In the genomic region with DNA sequence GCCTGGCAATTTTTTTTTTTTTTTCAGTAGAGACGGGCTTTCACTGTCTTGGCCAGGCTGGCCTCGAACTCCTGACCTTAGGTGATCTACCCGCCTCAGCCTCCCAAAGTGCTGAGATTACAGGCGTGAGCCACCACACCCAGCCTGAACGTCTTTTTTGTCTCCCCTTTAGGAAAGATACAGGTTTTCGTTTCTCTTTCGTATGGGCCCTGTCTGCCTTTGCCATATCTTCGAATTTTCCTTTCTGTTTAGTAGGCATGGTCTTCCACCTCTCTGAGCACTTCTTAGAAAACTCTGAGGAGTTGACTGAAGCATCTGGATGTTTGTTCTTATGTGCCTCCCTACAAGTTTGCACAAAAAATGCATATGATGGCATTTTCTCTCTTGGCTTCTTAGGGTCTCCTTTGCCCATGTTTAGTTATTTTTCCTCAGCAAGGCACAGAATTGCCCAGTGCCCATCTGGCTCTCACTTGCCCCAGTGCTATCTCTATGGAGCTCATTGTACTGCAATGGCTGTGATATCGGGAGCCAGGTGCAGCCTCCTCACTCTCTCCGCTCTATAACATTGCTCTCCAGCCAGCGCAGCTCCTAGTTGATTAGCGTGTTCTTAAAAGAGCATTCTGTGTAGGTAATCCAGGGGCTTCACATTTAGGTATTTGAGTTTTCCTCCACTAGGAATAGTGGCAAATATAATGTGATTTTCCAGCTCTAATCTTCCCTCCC, we compare ENCODE assay signal across 13 cellular contexts. TPM values are rescaled to one million over a fixed set of nuclear protein-coding genes. Genes with fewer than 3 reads are reported as not detected.
DNase-seq lines count a peak whose midpoint lies in the region; ATAC-seq, FAIRE-seq and TF ChIP-seq lines count a peak whose summit lies in the region.
"Had no signal": no experiment of that assay in that cellular context is flagged by ENCODE, and none has a peak within 500 bp of the region (broad histone marks: within the 10 kb centered on the region; RNA-seq: fewer than 3 reads in every experiment).

No MANE protein-coding gene starts in this region.

- no peak overlapping the region for H2AFZ ChIP-seq in HepG2 (ENCODE audit: low read length)

- H3K27ac Mint-ChIP-seq in CD4-positive, CD25-positive, alpha-beta regulatory T cell: peak overlapping the region in 2 of 3 donors; percentile 11 to 16
- no peak overlapping the region for H3K27ac Mint-ChIP-seq in glutamatergic neuron (ENCODE audit: unreplicated experiment)

- in situ Hi-C loops in HepG2 (cut with HindIII; ENCODE audit: extremely low pct_ligation_motif_present, low pct_unique_long_range_greater_than_20kb): loop anchor here (5.0 kb wide), 1 partner anchor 36 kb away; no protein-coding TSS in a partner anchor

- no peak overlapping the region for H3K4me3 ChIP-seq in CD4-positive, CD25-positive, alpha-beta regulatory T cell (ENCODE audit: low read depth, low read length)
- H3K4me3 ChIP-seq in HepG2 (replicated peaks in 1 of 3; ENCODE audit: insufficient read depth in 1 of 3, low read depth in 2 of 3, low read length in 3 of 3): no peak overlapping the region
- H3K4me3 ChIP-seq in spleen: peak overlapping the region in 1 of 8 donors; percentile 17
- H3K4me3 ChIP-seq: mucosa of descending colon had no signal

- no peaks in the 10 kb centered on the region for H3K9me3 ChIP-seq in CD4-positive, CD25-positive, alpha-beta regulatory T cell (ENCODE audit: control insufficient read depth in 2 of 2, low read length in 2 of 2)
- H3K9me3 ChIP-seq in HepG2 (ENCODE audit: low read length) (no peaks in the 10 kb centered on the region), spleen (no peaks in the 10 kb centered on the region)
- H3K9me3 ChIP-seq: mucosa of descending colon had no signal

- no peak for ATAC-seq in CD4-positive, CD25-positive, alpha-beta regulatory T cell (ENCODE audit: low read depth in 2 of 2)
- ATAC-seq in HepG2 (peak; percentile 4), GM19023 (IDR thresholded peaks at IDR 0.05; ENCODE audit: unreplicated experiment) (no peak), GM21786 (IDR thresholded peaks at IDR 0.05; ENCODE audit: unreplicated experiment) (no peak)
- ATAC-seq: Panc1 had no signal

- TSS peak; percentile 64 for BruUV-seq in HepG2 (replicated peaks; lab: Mats Ljungman, UMichigan)

- peaks cover 2% of the 10 kb centered on the region for H3K79me2 ChIP-seq in HepG2 (ENCODE audit: insufficient read depth, low read length)

- no peak for FAIRE-seq in HepG2 (lab: Jason Lieb, UNC)

- H4K20me1 ChIP-seq in HepG2 (ENCODE audit: insufficient read depth, low read length): no peaks in the 10 kb centered on the region

- CTCF ChIA-PET in HepG2 (lab: Yijun Ruan, JAX; ENCODE audit: low intra/inter-chr PET ratio, low total read pairs): no interaction called here

- H3K36me3 ChIP-seq in CD4-positive, CD25-positive, alpha-beta regulatory T cell (ENCODE audit: control insufficient read depth, insufficient read depth, low read length): peaks cover 14% of the 10 kb centered on the region
- H3K36me3 ChIP-seq in HepG2 (replicated peaks in 1 of 2; ENCODE audit: control insufficient read depth in 1 of 2, insufficient read depth in 2 of 2, low read length in 2 of 2) (peaks cover 0 to 1% of the 10 kb centered on the region in 2 experiments; a peak in 1 of 5 replicates), spleen (peaks cover 0 to 38% (median 0%) of the 10 kb centered on the region in 6 donors)

- no peak overlapping the region for H3K27ac ChIP-seq in CD4-positive, CD25-positive, alpha-beta regulatory T cell (ENCODE audit: insufficient read depth, low read length, poor library complexity, severe bottlenecking)
- H3K27ac ChIP-seq in caudate nucleus (ENCODE audit: low read depth, low read length) (peak overlapping the region; percentile 48), HepG2 (ENCODE audit: extremely low read length, insufficient read depth, low read length) (peak overlapping the region; percentile 90), spleen (peak overlapping the region; percentile 43 to 91 (median 84))

- no peak for DNase-seq in CD4-positive, CD25-positive, alpha-beta regulatory T cell
- no peak for DNase-seq in caudate nucleus (lab: John Stamatoyannopoulos, UW)
- DNase-seq in HepG2 (ENCODE audit: low spot score): no peak
- DNase-seq in spleen: no peak
- no peak for DNase-seq in glutamatergic neuron
- DNase-seq in erythroblast (lab: John Stamatoyannopoulos, UW): no peak
- DNase-seq: activated CD4-positive, alpha-beta T cell treated with anti-CD3 and anti-CD28 coated beads for 1 hour; DND-41; mucosa of descending colon; NCI-H1105 had no signal

- H3K4me3 Mint-ChIP-seq in CD4-positive, CD25-positive, alpha-beta regulatory T cell: no peak overlapping the region
- H3K4me3 Mint-ChIP-seq in glutamatergic neuron (ENCODE audit: unreplicated experiment): no peak overlapping the region

- TF ChIP-seq CTCF in HepG2 (CRISPR knock-in tag; IDR thresholded peaks at IDR 0.05) (no peak), spleen (IDR thresholded peaks at IDR 0.05 in 8 of 11, conservative IDR thresholded peaks at IDR 0.05 in 3 of 11) (no peak), glutamatergic neuron (IDR thresholded peaks at IDR 0.05; ENCODE audit: partially characterized antibody, unreplicated experiment) (no peak)

- no peak for TF ChIP-seq RAD21 in HepG2 (CRISPR knock-in tag; IDR thresholded peaks at IDR 0.05)

- H3K4me2 ChIP-seq in HepG2 (ENCODE audit: low read depth, low read length): peak overlapping the region; percentile 72

- H3K9ac ChIP-seq in HepG2 (ENCODE audit: insufficient read depth, low read depth, low read length): peak overlapping the region; percentile 58

- 88% methylated on average over 12 of the region's 12 CpGs for WGBS in HepG2 (ENCODE audit: low lambda C conversion rate)
- 78 to 83% (median 80%) methylated on average over 12 of the region's 12 CpGs for WGBS in spleen, 5 donors

- intact Hi-C loops in HepG2 (cut with micrococcal nuclease; ENCODE audit: unreplicated experiment) (no loop called here), spleen (cut with DNase I; ENCODE audit: low total_unique reads) (no loop called here)

- no peaks in the 10 kb centered on the region for H3K27me3 Mint-ChIP-seq in CD4-positive, CD25-positive, alpha-beta regulatory T cell
- no peaks in the 10 kb centered on the region for H3K27me3 Mint-ChIP-seq in glutamatergic neuron (ENCODE audit: unreplicated experiment)

- H3K27me3 ChIP-seq in CD4-positive, CD25-positive, alpha-beta regulatory T cell (ENCODE audit: control insufficient read depth, insufficient read depth, low read length): no peaks in the 10 kb centered on the region
- H3K27me3 ChIP-seq in HepG2 (ENCODE audit: control insufficient read depth in 1 of 2, insufficient read depth in 2 of 2, low read length in 2 of 2) (no peaks in the 10 kb centered on the region), spleen (replicated peaks in 1 of 7) (no peaks in the 10 kb centered on the region)

- TF ChIP-seq EP300 in HepG2 (IDR thresholded peaks at IDR 0.05; ENCODE audit: low read depth in 2 of 2, low read length in 2 of 2) (no peak), HepG2 (CRISPR knock-in tag; IDR thresholded peaks at IDR 0.05; ENCODE audit: borderline replicate concordance) (no peak)

- TF ChIP-seq POLR2A in HepG2 (IDR thresholded peaks at IDR 0.05; ENCODE audit: insufficient read depth in 1 of 2, low read depth in 2 of 2, low read length in 2 of 2) (no peak), spleen (IDR thresholded peaks at IDR 0.05) (no peak), erythroblast (IDR thresholded peaks at IDR 0.05; ENCODE audit: low read length) (no peak)

- no peaks in the 10 kb centered on the region for H3K9me3 Mint-ChIP-seq in CD4-positive, CD25-positive, alpha-beta regulatory T cell
- peaks cover 2% of the 10 kb centered on the region for H3K9me3 Mint-ChIP-seq in glutamatergic neuron (ENCODE audit: unreplicated experiment)

- peaks cover 18 to 32% (median 31%) of the 10 kb centered on the region in 4 donors for H3K4me1 Mint-ChIP-seq in CD4-positive, CD25-positive, alpha-beta regulatory T cell
- H3K4me1 Mint-ChIP-seq in glutamatergic neuron (ENCODE audit: low read depth, unreplicated experiment): peaks cover 10% of the 10 kb centered on the region

- H3K36me3 Mint-ChIP-seq in CD4-positive, CD25-positive, alpha-beta regulatory T cell: peaks cover 33% of the 10 kb centered on the region
- H3K36me3 Mint-ChIP-seq in glutamatergic neuron (ENCODE audit: unreplicated experiment): peaks cover 1% of the 10 kb centered on the region

- POLR2A ChIA-PET in HepG2 (lab: Yijun Ruan, JAX): interaction anchor here (0.8 to 5.6 kb wide), 7 partner anchors 8 to 48 kb away, joined by 3 to 45 read pairs (median 4); a partner anchor contains a TSS

- H3K4me1 ChIP-seq in CD4-positive, CD25-positive, alpha-beta regulatory T cell (ENCODE audit: control insufficient read depth, insufficient read depth, low read length, poor library complexity, severe bottlenecking): no peaks in the 10 kb centered on the region
- peaks cover 100% of the 10 kb centered on the region for H3K4me1 ChIP-seq in HepG2 (ENCODE audit: insufficient read depth, low read length)
- peaks cover 62 to 100% (median 89%) of the 10 kb centered on the region in 6 donors for H3K4me1 ChIP-seq in spleen

RNA-seq across cellular contexts. Expression of a gene that starts 48.0 kb away (rescaled TPM):
- 67.8 TPM for total RNA-seq in CD4-positive, CD25-positive, alpha-beta regulatory T cell
- 10 to 100 TPM; 18.7 to 30.2 (median 21.2) TPM for polyA plus RNA-seq in CD4-positive, CD25-positive, alpha-beta regulatory T cell
- 12.2 and 22.4 TPM in 2 replicates for total RNA-seq in HepG2 (2016; rRNA removed; fragmentation: Illumina TruSeq; extraction: Trizol)
- total RNA-seq in HepG2 (2016; cell fraction: cytosol; rRNA removed; fragmentation: Illumina TruSeq; extraction: Trizol; ENCODE audit: low read depth): 15.9 and 19.0 TPM in 2 replicates
- total RNA-seq in HepG2 (2016; cell fraction: insoluble cytoplasmic fraction; rRNA removed; fragmentation: Illumina TruSeq; extraction: Trizol): 10.3 and 18.8 TPM in 2 replicates
- 6.0 and 7.4 TPM in 2 replicates for total RNA-seq in HepG2 (2016; cell fraction: membrane; rRNA removed; fragmentation: Illumina TruSeq; extraction: Trizol)
- 23.2 and 26.5 TPM in 2 replicates for total RNA-seq in HepG2 (2016; cell fraction: nucleus; rRNA removed; fragmentation: Illumina TruSeq; extraction: Trizol)
- polyA plus RNA-seq in HepG2 (2011; rRNA removed): 14.8 and 16.9 TPM in 2 replicates
- 11.8 and 13.6 TPM in 2 replicates for polyA plus RNA-seq in HepG2 (2011; cell fraction: cytosol; rRNA removed)
- polyA plus RNA-seq in HepG2 (2011; cell fraction: nucleus; rRNA removed): 11.3 and 12.7 TPM in 2 replicates
- polyA plus RNA-seq in HepG2 (2012): 11.9 and 13.1 TPM in 2 replicates
- 0.63 and 1.1 TPM in 2 replicates for polyA plus RNA-seq in HepG2 (2016; cell fraction: cytosol; fragmentation: Illumina TruSeq; extraction: Trizol; ENCODE audit: low read depth)
- 5.3 and 6.4 TPM in 2 replicates for polyA plus RNA-seq in HepG2 (2016; cell fraction: insoluble cytoplasmic fraction; fragmentation: Illumina TruSeq; extraction: Trizol; ENCODE audit: low read depth)
- polyA plus RNA-seq in HepG2 (2016; cell fraction: membrane; fragmentation: Illumina TruSeq; extraction: Trizol; ENCODE audit: low read depth): 0.93 and 1.0 TPM in 2 replicates
- 12.2 and 14.4 TPM in 2 replicates for polyA plus RNA-seq in HepG2 (2016; cell fraction: nucleus; fragmentation: Illumina TruSeq; extraction: Trizol; ENCODE audit: insufficient read depth, low read depth)
- 91.3 and 104 TPM in 2 replicates for polyA minus RNA-seq in HepG2 (2011; rRNA and poly(A)+ RNA removed; ENCODE audit: low replicate concordance)
- polyA minus RNA-seq in HepG2 (2011; cell fraction: cytosol; rRNA and poly(A)+ RNA removed): 14.3 and 22.4 TPM in 2 replicates
- 20.5 and 26.2 TPM in 2 replicates for polyA minus RNA-seq in HepG2 (2011; cell fraction: nucleus; rRNA and poly(A)+ RNA removed)
- total RNA-seq in spleen: 100 to 1,000 TPM in 5 of 7 donors, 10 to 100 TPM in 2; 83.9 to 158 (median 123) TPM
- 1 to 10 TPM; 2.1 to 8.2 (median 3.2) TPM for polyA plus RNA-seq in spleen
- total RNA-seq in glutamatergic neuron (ENCODE audit: unreplicated experiment): 101 TPM
